20 cellular contexts compared by ENCODE assay signal in genomic region chr6:128759901-128760300, GRCh38.
DNase-seq lines count a peak whose midpoint lies in the region; ATAC-seq and TF ChIP-seq lines count a peak whose summit lies in the region.
"Had no signal": no experiment of that assay in that cellular context is flagged by ENCODE, and none has a peak within 500 bp of the region (broad histone marks: within the 10 kb centered on the region; RNA-seq: fewer than 3 reads in every experiment).

No MANE protein-coding gene starts in this region.

- TF ChIP-seq CTCF in chondrocyte (IDR thresholded peaks at IDR 0.05) (no peak), stomach (IDR thresholded peaks at IDR 0.05) (no peak)

- intact Hi-C loops in posterior vena cava (cut with DNase I) (no loop called here), stomach (cut with DNase I; ENCODE audit: low total_unique reads) (no loop called here)

- H3K27me3 ChIP-seq in stomach, result no peaks in the 10 kb centered on the region
- H3K27me3 ChIP-seq: BLaER1 had no signal

- peaks cover 26% of the 10 kb centered on the region for H3K27me3 Mint-ChIP-seq in chondrocyte (ENCODE audit: low read depth)
- H3K27me3 Mint-ChIP-seq: B cell had no signal

- H3K36me3 Mint-ChIP-seq in chondrocyte (ENCODE audit: low read depth), result peaks cover 1% of the 10 kb centered on the region
- H3K36me3 Mint-ChIP-seq: CD14-positive monocyte; CD8-positive, alpha-beta memory T cell had no signal

- TF ChIP-seq POLR2A in stomach (IDR thresholded peaks at IDR 0.05), result no peak

- no peak for TF ChIP-seq EP300 in stomach (IDR thresholded peaks at IDR 0.05)

- H3K4me3 Mint-ChIP-seq in chondrocyte (ENCODE audit: unreplicated experiment), result no peak overlapping the region
- H3K4me3 Mint-ChIP-seq: B cell; CD14-positive monocyte; CD4-positive, alpha-beta T cell; CD8-positive, alpha-beta memory T cell; GM23338; HFFc6 had no signal

- DNase-seq in NCI-H146 (lab: John Stamatoyannopoulos, UW) (peak; percentile 14), NCI-H146 treated with DMSO at 0.1 percent for 48 hours (lab: John Stamatoyannopoulos, UW; ENCODE audit: unreplicated experiment) (no peak), chondrocyte (ENCODE audit: low spot score) (peak; percentile 53), posterior vena cava (ENCODE audit: low spot score) (peak; percentile 62), stomach (no peak)
- DNase-seq: CD4-positive, alpha-beta T cell; CD8-positive, alpha-beta memory T cell; DMS 273 treated with DMSO at 0.1 percent for 48 hours; DMS79; EL; GDM1; HFFc6 had no signal

- 92 to 96% (median 94%) methylated on average over 3 of the region's 3 CpGs for WGBS in stomach, 5 donors

- H3K4me3 ChIP-seq in stomach, result no peak overlapping the region
- H3K4me3 ChIP-seq: BLaER1, GM12878, GM23338, HAP-1 had no signal

- H3K27ac Mint-ChIP-seq in chondrocyte (ENCODE audit: unreplicated experiment), result no peak overlapping the region
- H3K27ac Mint-ChIP-seq: B cell; CD14-positive monocyte; CD4-positive, alpha-beta T cell; GM23338; HFFc6 had no signal

- no peaks in the 10 kb centered on the region for H3K4me1 Mint-ChIP-seq in chondrocyte (ENCODE audit: low read depth)
- H3K4me1 Mint-ChIP-seq: B cell; CD14-positive monocyte; CD8-positive, alpha-beta memory T cell had no signal

- H3K36me3 ChIP-seq in stomach, result no peaks in the 10 kb centered on the region
- H3K36me3 ChIP-seq: BLaER1, HAP-1 had no signal

- no peak overlapping the region for H3K27ac ChIP-seq in stomach
- H3K27ac ChIP-seq: 22Rv1, BLaER1 had no signal

- no peak for ATAC-seq in GM19328 (IDR thresholded peaks at IDR 0.05; ENCODE audit: unreplicated experiment)
- ATAC-seq: GM12878, GM23338 had no signal

- no peaks in the 10 kb centered on the region for H3K4me1 ChIP-seq in stomach
- H3K4me1 ChIP-seq: BLaER1 had no signal

- no peaks in the 10 kb centered on the region for H3K9me3 Mint-ChIP-seq in chondrocyte (ENCODE audit: low read depth)
- H3K9me3 Mint-ChIP-seq: CD4-positive, alpha-beta T cell; CD8-positive, alpha-beta memory T cell; HFFc6 had no signal

- no peaks in the 10 kb centered on the region for H3K9me3 ChIP-seq in stomach
- H3K9me3 ChIP-seq: BLaER1, HAP-1 had no signal

Comparison
In these comparisons a context has a peak if more than half of its experiments do, and no peak if none do; other contexts are left out.
1. DNase-seq: peak in NCI-H146 (single experiment), chondrocyte (single experiment) and posterior vena cava (single experiment); none in NCI-H146 treated with DMSO at 0.1 percent for 48 hours (single experiment) and stomach (single experiment).